ENCODE assay signal across 9 cellular contexts in the genomic region with DNA sequence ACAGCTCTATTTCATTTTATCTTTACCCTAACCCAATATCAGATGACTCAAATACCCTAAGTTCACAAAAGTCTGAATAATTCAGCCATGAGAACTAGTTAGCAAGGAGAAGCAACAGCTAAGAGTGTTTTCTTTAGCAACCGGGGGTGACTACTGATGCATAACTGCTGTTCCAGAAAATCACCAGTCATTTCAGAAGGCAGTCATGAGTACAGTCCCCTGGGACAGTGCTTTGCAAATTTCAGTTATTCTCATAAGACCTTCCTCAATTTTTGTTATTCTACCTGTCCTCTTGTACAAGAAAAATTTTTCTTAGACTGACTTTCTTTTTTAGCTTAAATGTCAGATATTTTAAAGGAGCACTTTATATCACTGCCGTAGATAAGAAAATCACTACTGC. TPM values are rescaled to one million over a fixed set of nuclear protein-coding genes. Genes with fewer than 3 reads are reported as not detected.
DNase-seq lines count a peak whose midpoint lies in the region; ATAC-seq and TF ChIP-seq lines count a peak whose summit lies in the region.
"Had no signal": no experiment of that assay in that cellular context is flagged by ENCODE, and none has a peak within 500 bp of the region (broad histone marks: within the 10 kb centered on the region; RNA-seq: fewer than 3 reads in every experiment).

No MANE protein-coding gene starts in this region.

- peaks cover 6 to 8% of the 10 kb centered on the region in 2 donors for H3K27me3 Mint-ChIP-seq in CD4-positive, alpha-beta memory T cell

- H3K4me3 ChIP-seq in brain microvascular endothelial cell (ENCODE audit: low read depth, low read length) = no peak overlapping the region
- no peak overlapping the region for H3K4me3 ChIP-seq in CD4-positive, alpha-beta memory T cell (ENCODE audit: low read length in 2 of 2)

- H3K27me3 ChIP-seq in brain microvascular endothelial cell (replicated peaks) = no peaks in the 10 kb centered on the region
- no peaks in the 10 kb centered on the region for H3K27me3 ChIP-seq in CD4-positive, alpha-beta memory T cell (ENCODE audit: insufficient read depth, low read length)

- H3K27ac Mint-ChIP-seq in CD4-positive, alpha-beta memory T cell = no peak overlapping the region
- H3K27ac Mint-ChIP-seq: activated naive CD8-positive, alpha-beta T cell had no signal

- peak; percentile 97 for ATAC-seq in GM19455 (IDR thresholded peaks at IDR 0.05; ENCODE audit: unreplicated experiment)
- ATAC-seq in HG03196 (IDR thresholded peaks at IDR 0.05; ENCODE audit: unreplicated experiment) = peak; percentile 97

- no peaks in the 10 kb centered on the region for H3K36me3 Mint-ChIP-seq in CD4-positive, alpha-beta memory T cell
- H3K36me3 Mint-ChIP-seq: activated naive CD8-positive, alpha-beta T cell had no signal

- peak; percentile 22 for DNase-seq in AG20443 (ENCODE audit: low spot score)
- DNase-seq in brain microvascular endothelial cell = peak; percentile 34
- DNase-seq in SW480 (ENCODE audit: low spot score) = no peak
- no peak for DNase-seq in CD4-positive, alpha-beta memory T cell
- no peak for DNase-seq in NCI-H2196 treated with DMSO at 0.1 percent for 48 hours (lab: John Stamatoyannopoulos, UW; ENCODE audit: unreplicated experiment)
- DNase-seq in HT-29 (ENCODE audit: low spot score) = no peak

- no peak for TF ChIP-seq CTCF in brain microvascular endothelial cell (IDR thresholded peaks at IDR 0.05; ENCODE audit: low read depth, low read length, missing control alignments)

- POLR2A ChIA-PET in CD4-positive, alpha-beta memory T cell (lab: Charles Lee; ENCODE audit: partially characterized antibody) = no interaction called here

- H3K36me3 ChIP-seq in brain microvascular endothelial cell (replicated peaks) = no peaks in the 10 kb centered on the region
- H3K36me3 ChIP-seq in CD4-positive, alpha-beta memory T cell (ENCODE audit: insufficient read depth, low read length) = no peaks in the 10 kb centered on the region

- H3K9me3 ChIP-seq in CD4-positive, alpha-beta memory T cell (ENCODE audit: control insufficient read depth in 1 of 2, low read length in 2 of 2) = no peaks in the 10 kb centered on the region

- H3K27ac ChIP-seq in brain microvascular endothelial cell = no peak overlapping the region
- H3K27ac ChIP-seq in CD4-positive, alpha-beta memory T cell (ENCODE audit: low read depth, low read length) = no peak overlapping the region

- in situ Hi-C loops in brain microvascular endothelial cell (cut with HindIII; ENCODE audit: low pct_ligation_motif_present, low sequenced_read_pairs) = no loop called here

- peaks cover 0 to 2% (median 0%) of the 10 kb centered on the region in 8 donors for H3K9me3 Mint-ChIP-seq in CD4-positive, alpha-beta memory T cell

- no peaks in the 10 kb centered on the region for H3K4me1 Mint-ChIP-seq in CD4-positive, alpha-beta memory T cell

- CTCF ChIA-PET in CD4-positive, alpha-beta memory T cell (lab: Charles Lee; ENCODE audit: partially characterized antibody) = no interaction called here

- intact Hi-C loops in CD4-positive, alpha-beta memory T cell (cut with micrococcal nuclease) = no loop called here

- no peak overlapping the region for H3K4me3 Mint-ChIP-seq in CD4-positive, alpha-beta memory T cell
- H3K4me3 Mint-ChIP-seq: activated naive CD8-positive, alpha-beta T cell had no signal

- no peaks in the 10 kb centered on the region for H3K4me1 ChIP-seq in CD4-positive, alpha-beta memory T cell (ENCODE audit: insufficient read depth, low read length)

RNA-seq across cellular contexts. Expression of a gene that starts 16.4 kb away (rescaled TPM):
- not detected for total RNA-seq in CD4-positive, alpha-beta memory T cell
- 1 to 10 TPM in 1 of 2 donors, under 1 TPM in 1; 0.11 to 4.6 TPM for polyA plus RNA-seq in CD4-positive, alpha-beta memory T cell
- total RNA-seq in HT-29 (2014; rRNA removed; shearing (Covaris generic)) = 0.21 and 0.43 TPM in 2 replicates

Comparison
In these comparisons a context has a peak if more than half of its experiments do, and no peak if none do; other contexts are left out.
1. DNase-seq: peak in AG20443 (single experiment) and brain microvascular endothelial cell (single experiment); none in SW480 (single experiment), CD4-positive, alpha-beta memory T cell (0 of 5), NCI-H2196 treated with DMSO at 0.1 percent for 48 hours (single experiment) and HT-29 (single experiment).